ENCODE assay signal across 17 cellular contexts in the genomic region with DNA sequence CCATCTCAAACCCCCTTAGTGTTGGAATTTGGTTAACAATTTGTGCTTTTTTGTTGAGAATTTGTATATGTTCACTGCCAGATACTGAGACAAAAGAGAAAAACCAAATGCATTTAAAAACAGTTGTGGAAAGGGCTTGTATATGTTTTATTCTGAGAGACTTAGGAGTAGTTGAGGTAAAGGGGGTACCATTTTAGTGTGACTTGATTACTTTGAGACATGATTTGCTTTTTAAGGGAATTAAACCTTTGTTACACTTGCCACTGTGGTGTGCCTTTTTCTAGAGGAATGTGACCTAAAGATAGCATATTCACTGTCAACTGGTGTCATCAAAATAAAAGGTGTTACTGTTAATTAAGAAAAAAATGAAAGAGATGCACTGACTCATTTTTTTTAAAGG. TPM values are rescaled to one million over a fixed set of nuclear protein-coding genes. Genes with fewer than 3 reads are reported as not detected.
A peak's percentile ranks its signal among the peaks of the same experiment; 100 is the strongest.
DNase-seq lines count a peak whose midpoint lies in the region; ATAC-seq and TF ChIP-seq lines count a peak whose summit lies in the region.
"Had no signal": no experiment of that assay in that cellular context is flagged by ENCODE, and none has a peak within 500 bp of the region (broad histone marks: within the 10 kb centered on the region; RNA-seq: fewer than 3 reads in every experiment).

No MANE protein-coding gene starts in this region.

- TF ChIP-seq POLR2A in sigmoid colon (IDR thresholded peaks at IDR 0.05) = no peak

- no peak for TF ChIP-seq EP300 in sigmoid colon (IDR thresholded peaks at IDR 0.05)

- peaks cover 34% of the 10 kb centered on the region for H3K36me3 Mint-ChIP-seq in neural progenitor cell
- no peaks in the 10 kb centered on the region for H3K36me3 Mint-ChIP-seq in stimulated activated effector memory CD8-positive, alpha-beta T cell treated with anti-CD3 and anti-CD28 coated beads, Interleukin-12 subunit alpha, Interleukin-12 subunit beta, amount 100 ng/mL, for 72 hours

- H2AFZ ChIP-seq in OCI-LY1 (ENCODE audit: low read length) = no peak overlapping the region
- H2AFZ ChIP-seq in neural progenitor cell (replicated peaks) = no peak overlapping the region

- peak overlapping the region; percentile 26 for H3K27ac Mint-ChIP-seq in neural progenitor cell
- H3K27ac Mint-ChIP-seq in stimulated activated effector memory CD8-positive, alpha-beta T cell treated with anti-CD3 and anti-CD28 coated beads, Interleukin-12 subunit alpha, Interleukin-12 subunit beta, amount 100 ng/mL, for 72 hours = no peak overlapping the region
- H3K27ac Mint-ChIP-seq: activated CD8-positive, alpha-beta T cell treated with anti-CD3 and anti-CD28 coated beads for 36 hours had no signal

- intact Hi-C loops in sigmoid colon (cut with DNase I) = no loop called here

- H3K27me3 ChIP-seq in OCI-LY1 (ENCODE audit: insufficient read depth, low read length) = no peaks in the 10 kb centered on the region
- no peaks in the 10 kb centered on the region for H3K27me3 ChIP-seq in ectodermal cell (ENCODE audit: control insufficient read depth, insufficient read depth, low read length, poor library complexity, severe bottlenecking)
- no peaks in the 10 kb centered on the region for H3K27me3 ChIP-seq in neural progenitor cell
- peaks cover 65 to 100% (median 90%) of the 10 kb centered on the region in 3 donors for H3K27me3 ChIP-seq in sigmoid colon

- peak overlapping the region; percentile 33 for H3K9ac ChIP-seq in ES-I3 (ENCODE audit: low read depth, low read length)
- H3K9ac ChIP-seq in OCI-LY1 (ENCODE audit: low read length) = peak overlapping the region; percentile 19; the same call in 1 of the 2 replicates
- H3K9ac ChIP-seq in neural progenitor cell = peak overlapping the region; percentile 45

- H4K20me1 ChIP-seq in OCI-LY1 (ENCODE audit: insufficient read depth, low read length) = no peaks in the 10 kb centered on the region
- H4K20me1 ChIP-seq in neural progenitor cell (ENCODE audit: low read depth) = peaks cover 83% of the 10 kb centered on the region

- peak overlapping the region; percentile 100 for H3K4me3 Mint-ChIP-seq in neural progenitor cell
- H3K4me3 Mint-ChIP-seq in stimulated activated effector memory CD8-positive, alpha-beta T cell treated with anti-CD3 and anti-CD28 coated beads, Interleukin-12 subunit alpha, Interleukin-12 subunit beta, amount 100 ng/mL, for 72 hours = no peak overlapping the region
- H3K4me3 Mint-ChIP-seq: activated CD8-positive, alpha-beta T cell treated with anti-CD3 and anti-CD28 coated beads for 36 hours had no signal

- peaks cover 50% of the 10 kb centered on the region for H3K4me1 Mint-ChIP-seq in neural progenitor cell
- peaks cover 24% of the 10 kb centered on the region for H3K4me1 Mint-ChIP-seq in stimulated activated effector memory CD8-positive, alpha-beta T cell treated with anti-CD3 and anti-CD28 coated beads, Interleukin-12 subunit alpha, Interleukin-12 subunit beta, amount 100 ng/mL, for 72 hours

- no peaks in the 10 kb centered on the region for H3K9me2 ChIP-seq in OCI-LY1 (ENCODE audit: low read depth, low read length)

- H3K36me3 ChIP-seq in ES-I3 (ENCODE audit: insufficient read depth, low read length) = peaks cover 23% of the 10 kb centered on the region
- peaks cover 10% of the 10 kb centered on the region; the same call in 1 of the 2 replicates for H3K36me3 ChIP-seq in OCI-LY1 (ENCODE audit: insufficient read depth, low read length)
- peaks cover 6% of the 10 kb centered on the region for H3K36me3 ChIP-seq in ectodermal cell (ENCODE audit: control insufficient read depth, insufficient read depth, low read length)
- H3K36me3 ChIP-seq in neural progenitor cell = no peaks in the 10 kb centered on the region
- no peaks in the 10 kb centered on the region for H3K36me3 ChIP-seq in sigmoid colon
- H3K36me3 ChIP-seq: adrenal gland had no signal

- H3K4me2 ChIP-seq in OCI-LY1 (ENCODE audit: low read length) = peak overlapping the region; percentile 76
- H3K4me2 ChIP-seq in neural progenitor cell = peak overlapping the region; percentile 89

- TF ChIP-seq CTCF in OCI-LY1 (IDR thresholded peaks at IDR 0.05; ENCODE audit: low read length) (no peak), neural progenitor cell (IDR thresholded peaks at IDR 0.05) (no peak), sigmoid colon (IDR thresholded peaks at IDR 0.05) (no peak)

- peaks cover 14% of the 10 kb centered on the region for H3K27me3 Mint-ChIP-seq in neural progenitor cell (ENCODE audit: insufficient read depth, low read depth)

- H3K27ac ChIP-seq in OCI-LY1 (ENCODE audit: low read depth, low read length, poor library complexity, severe bottlenecking) (no peak overlapping the region), ectodermal cell (ENCODE audit: insufficient read depth, low read depth, low read length, poor library complexity, severe bottlenecking) (no peak overlapping the region), neural progenitor cell (peak overlapping the region; percentile 26), sigmoid colon (no peak overlapping the region)
- H3K27ac ChIP-seq: adrenal gland, epithelial cell of prostate had no signal

- H3K4me1 ChIP-seq in ES-I3 (ENCODE audit: insufficient read depth, low read length) (peaks cover 31% of the 10 kb centered on the region), OCI-LY1 (ENCODE audit: insufficient read depth, low read length, severe bottlenecking) (peaks cover 39% of the 10 kb centered on the region), ectodermal cell (ENCODE audit: control insufficient read depth, insufficient read depth, low read length) (peaks cover 23% of the 10 kb centered on the region), neural progenitor cell (peaks cover 43% of the 10 kb centered on the region), sigmoid colon (peaks cover 0 to 20% (median 15%) of the 10 kb centered on the region in 4 donors)
- H3K4me1 ChIP-seq: adrenal gland had no signal

- peaks cover 67% of the 10 kb centered on the region for H3K79me2 ChIP-seq in OCI-LY1 (ENCODE audit: insufficient read depth, low read length)
- peaks cover 97% of the 10 kb centered on the region for H3K79me2 ChIP-seq in neural progenitor cell (ENCODE audit: low read depth)

- DNase-seq in neural progenitor cell (ENCODE audit: low spot score) = no peak
- DNase-seq in NCI-H146 treated with DMSO at 0.1 percent for 48 hours (lab: John Stamatoyannopoulos, UW; ENCODE audit: unreplicated experiment) = no peak
- no peak for DNase-seq in stimulated activated effector memory CD8-positive, alpha-beta T cell treated with anti-CD3 and anti-CD28 coated beads, Interleukin-12 subunit alpha, Interleukin-12 subunit beta, amount 100 ng/mL, for 72 hours (ENCODE audit: low spot score in 2 of 2)
- DNase-seq in sigmoid colon = no peak
- DNase-seq: activated CD8-positive, alpha-beta T cell treated with anti-CD3 and anti-CD28 coated beads for 36 hours; adrenal gland; DMS 273 treated with DMSO at 0.1 percent for 48 hours; Kasumi-1; midbrain; NCI-H1694 treated with DMSO at 0.1 percent for 48 hours; NCI-H446 treated with DMSO at 0.1 percent for 48 hours had no signal

- H3F3A ChIP-seq in OCI-LY1 (ENCODE audit: insufficient read depth, low read length) (no peaks in the 10 kb centered on the region), neural progenitor cell (ENCODE audit: low read depth) (peaks cover 43% of the 10 kb centered on the region)

- peaks cover 4% of the 10 kb centered on the region for H3K9me3 Mint-ChIP-seq in neural progenitor cell
- no peaks in the 10 kb centered on the region for H3K9me3 Mint-ChIP-seq in stimulated activated effector memory CD8-positive, alpha-beta T cell treated with anti-CD3 and anti-CD28 coated beads, Interleukin-12 subunit alpha, Interleukin-12 subunit beta, amount 100 ng/mL, for 72 hours
- H3K9me3 Mint-ChIP-seq: activated CD8-positive, alpha-beta T cell treated with anti-CD3 and anti-CD28 coated beads for 36 hours had no signal

- H3K9me3 ChIP-seq in ES-I3 (ENCODE audit: control insufficient read depth, insufficient read depth, low read length) (no peaks in the 10 kb centered on the region), OCI-LY1 (ENCODE audit: low read length) (no peaks in the 10 kb centered on the region), ectodermal cell (ENCODE audit: control insufficient read depth, low read length) (no peaks in the 10 kb centered on the region), neural progenitor cell (ENCODE audit: low read depth) (no peaks in the 10 kb centered on the region), sigmoid colon (no peaks in the 10 kb centered on the region)
- H3K9me3 ChIP-seq: adrenal gland had no signal

- peak overlapping the region; percentile 89 for H3K4me3 ChIP-seq in OCI-LY1 (ENCODE audit: low read depth, low read length, poor library complexity, severe bottlenecking)
- peak overlapping the region; percentile 98 for H3K4me3 ChIP-seq in ectodermal cell (ENCODE audit: insufficient read depth, low read depth, low read length)
- peak overlapping the region; percentile 97 for H3K4me3 ChIP-seq in neural progenitor cell
- no peak overlapping the region for H3K4me3 ChIP-seq in sigmoid colon
- H3K4me3 ChIP-seq: adrenal gland had no signal

- no peak for ATAC-seq in stimulated activated effector memory CD8-positive, alpha-beta T cell treated with anti-CD3 and anti-CD28 coated beads, Interleukin-12 subunit alpha, Interleukin-12 subunit beta, amount 100 ng/mL, for 72 hours
- ATAC-seq in HG02588 (IDR thresholded peaks at IDR 0.05; ENCODE audit: unreplicated experiment) = no peak
- ATAC-seq: activated CD8-positive, alpha-beta T cell treated with anti-CD3 and anti-CD28 coated beads for 36 hours had no signal

RNA-seq across cellular contexts. Expression of gene IGF2BP1, which starts 4.5 kb away (rescaled TPM):
- 165 TPM for polyA plus RNA-seq in ectodermal cell (2013, experiment 1 of 4)
- polyA plus RNA-seq in ectodermal cell (2013, experiment 2 of 4) = 198 TPM
- polyA plus RNA-seq in ectodermal cell (2013, experiment 3 of 4) = 127 TPM
- 141 TPM for polyA plus RNA-seq in ectodermal cell (2013, experiment 4 of 4)
- total RNA-seq in neural progenitor cell (ENCODE audit: low replicate concordance) (129 and 137 TPM in 2 replicates), sigmoid colon (under 1 TPM in 2 of 4 donors, not detected in 2; 0.14 to 0.36 TPM)
- polyA plus RNA-seq in sigmoid colon = under 1 TPM in 1 of 3 donors, not detected in 2; 0.20 TPM

RNA-seq across cellular contexts. Expression of gene GIP, which starts 33.3 kb away (rescaled TPM):
- polyA plus RNA-seq in ectodermal cell (2013, experiment 1 of 4) = not detected
- 0.30 TPM for polyA plus RNA-seq in ectodermal cell (2013, experiment 2 of 4)
- not detected for polyA plus RNA-seq in ectodermal cell (2013, experiment 3 of 4)
- polyA plus RNA-seq in ectodermal cell (2013, experiment 4 of 4) = not detected
- total RNA-seq in neural progenitor cell (ENCODE audit: low replicate concordance) (not detected in 2 replicates), sigmoid colon (not detected)
- not detected for polyA plus RNA-seq in sigmoid colon
- total RNA-seq: activated CD8-positive, alpha-beta T cell treated with anti-CD3 and anti-CD28 coated beads for 36 hours; kidney epithelial cell had no signal

RNA-seq across cellular contexts. Expression of gene SNF8, which starts 57.0 kb away (rescaled TPM):
- polyA plus RNA-seq in ectodermal cell (2013, experiment 1 of 4) = 116 TPM
- 117 TPM for polyA plus RNA-seq in ectodermal cell (2013, experiment 2 of 4)
- polyA plus RNA-seq in ectodermal cell (2013, experiment 3 of 4) = 96.5 TPM
- 98.8 TPM for polyA plus RNA-seq in ectodermal cell (2013, experiment 4 of 4)
- total RNA-seq in neural progenitor cell (ENCODE audit: low replicate concordance) (93.0 and 103 TPM in 2 replicates), sigmoid colon (10 to 100 TPM; 74.1 to 94.5 (median 85.2) TPM)
- polyA plus RNA-seq in sigmoid colon = 100 to 1,000 TPM; 108 to 174 (median 145) TPM

Comparison
In these comparisons a context has a peak if more than half of its experiments do, and no peak if none do; other contexts are left out.
1. H3K4me3 ChIP-seq: peak in OCI-LY1 (single experiment), ectodermal cell (single experiment) and neural progenitor cell (single experiment); none in sigmoid colon (0 of 4).
2. RNA of gene IGF2BP1, which starts 4.5 kb away (total RNA-seq): 129 to 137 TPM in neural progenitor cell; 0.14 to 0.36 TPM in sigmoid colon; every median in the first group is over 10 times any median in the second.
3. Peak in every context shown above with its lines, with median percentiles within 50 percentile points of each other: H3K9ac ChIP-seq.